ENCODE assay signal across 18 cellular contexts in genomic region chr5:122789461-122790171, GRCh38. TPM values are rescaled to one million over a fixed set of nuclear protein-coding genes. Genes with fewer than 3 reads are reported as not detected.
DNase-seq lines count a peak whose midpoint lies in the region; ATAC-seq and TF ChIP-seq lines count a peak whose summit lies in the region.
"Had no signal": no experiment of that assay in that cellular context is flagged by ENCODE, and none has a peak within 500 bp of the region (broad histone marks: within the 10 kb centered on the region; RNA-seq: fewer than 3 reads in every experiment).

No MANE protein-coding gene starts in this region.

- peaks cover 24% of the 10 kb centered on the region for H3K4me1 Mint-ChIP-seq in activated naive CD8-positive, alpha-beta T cell treated with anti-CD3 and anti-CD28 coated beads, Interleukin-2, amount 50 U/mL, for 24 hours
- peaks cover 15% of the 10 kb centered on the region for H3K4me1 Mint-ChIP-seq in activated naive CD8-positive, alpha-beta T cell treated with anti-CD3 and anti-CD28 coated beads for 36 hours
- H3K4me1 Mint-ChIP-seq in activated B cell treated with CpG ODN at 0.5 μM for 24 hours = peaks cover 74% of the 10 kb centered on the region
- peaks cover 30% of the 10 kb centered on the region for H3K4me1 Mint-ChIP-seq in memory B cell
- peaks cover 2% of the 10 kb centered on the region for H3K4me1 Mint-ChIP-seq in T-helper 2 cell treated with Interferon-gamma antibody and Interleukin-4, amounts not matched to agents 5 μg/mL and 100 μg/mL, for 36 hours (ENCODE audit: low read depth)

- intact Hi-C loops in activated B cell treated with CpG ODN at 0.5 μM for 24 hours (cut with micrococcal nuclease) = loop anchor here (2.0 to 10.0 kb wide), 2 partner anchors 13 to 725 kb away; partner anchors contain the start of gene CSNK1G3

- no peak for DNase-seq in activated naive CD8-positive, alpha-beta T cell treated with anti-CD3 and anti-CD28 coated beads, Interleukin-2, amount 50 U/mL, for 24 hours
- no peak for DNase-seq in activated naive CD8-positive, alpha-beta T cell treated with anti-CD3 and anti-CD28 coated beads for 36 hours
- DNase-seq in activated B cell treated with CpG ODN at 0.5 μM for 24 hours (no peak), memory B cell (ENCODE audit: low spot score in 2 of 2) (no peak), erythroblast (lab: John Stamatoyannopoulos, UW) (no peak), GM10266 (ENCODE audit: extremely low spot score) (no peak)
- no peak for DNase-seq in T-helper 2 cell treated with Interferon-gamma antibody and Interleukin-4, amounts not matched to agents 5 μg/mL and 100 μg/mL, for 36 hours (ENCODE audit: low spot score)
- DNase-seq: 8988T; CD4-positive, alpha-beta memory T cell; DMS53; KBM-7; MV-4-11; NCI-H1694 treated with DMSO at 0.1 percent for 48 hours; NCI-H2107; NCI-H510A; NCI-H774 had no signal

- ATAC-seq in activated naive CD8-positive, alpha-beta T cell treated with anti-CD3 and anti-CD28 coated beads, Interleukin-2, amount 50 U/mL, for 24 hours = no peak
- ATAC-seq in activated B cell treated with CpG ODN at 0.5 μM for 24 hours (ENCODE audit: low read depth) (no peak), memory B cell (ENCODE audit: low read depth) (no peak), GM18909 (IDR thresholded peaks at IDR 0.05; ENCODE audit: poor library complexity, unreplicated experiment) (no peak)
- ATAC-seq: Right ventricle myocardium inferior had no signal

- TF ChIP-seq CTCF in activated B cell treated with CpG ODN at 0.5 μM for 24 hours (IDR thresholded peaks at IDR 0.05) (no peak), GM10266 (IDR thresholded peaks at IDR 0.05; ENCODE audit: control insufficient read depth, insufficient read depth, low read depth, missing control alignments) (no peak)

- TF ChIP-seq POLR2A in erythroblast (IDR thresholded peaks at IDR 0.05; ENCODE audit: low read length) = no peak

- no peak overlapping the region for H3K4me3 Mint-ChIP-seq in activated naive CD8-positive, alpha-beta T cell treated with anti-CD3 and anti-CD28 coated beads, Interleukin-2, amount 50 U/mL, for 24 hours
- no peak overlapping the region for H3K4me3 Mint-ChIP-seq in activated naive CD8-positive, alpha-beta T cell treated with anti-CD3 and anti-CD28 coated beads for 36 hours
- H3K4me3 Mint-ChIP-seq in activated B cell treated with CpG ODN at 0.5 μM for 24 hours (peak overlapping the region; percentile 5), memory B cell (peak overlapping the region; percentile 60)
- no peak overlapping the region for H3K4me3 Mint-ChIP-seq in T-helper 2 cell treated with Interferon-gamma antibody and Interleukin-4, amounts not matched to agents 5 μg/mL and 100 μg/mL, for 36 hours

- peaks cover 38% of the 10 kb centered on the region for H3K36me3 Mint-ChIP-seq in activated naive CD8-positive, alpha-beta T cell treated with anti-CD3 and anti-CD28 coated beads, Interleukin-2, amount 50 U/mL, for 24 hours (ENCODE audit: low read depth)
- H3K36me3 Mint-ChIP-seq in activated naive CD8-positive, alpha-beta T cell treated with anti-CD3 and anti-CD28 coated beads for 36 hours = peaks cover 54% of the 10 kb centered on the region
- H3K36me3 Mint-ChIP-seq in activated B cell treated with CpG ODN at 0.5 μM for 24 hours (ENCODE audit: low read depth) (peaks cover 73% of the 10 kb centered on the region), memory B cell (peaks cover 52% of the 10 kb centered on the region)
- H3K36me3 Mint-ChIP-seq in T-helper 2 cell treated with Interferon-gamma antibody and Interleukin-4, amounts not matched to agents 5 μg/mL and 100 μg/mL, for 36 hours (ENCODE audit: low read depth) = peaks cover 43% of the 10 kb centered on the region

- CTCF ChIA-PET in activated B cell treated with CpG ODN at 0.5 μM for 24 hours (lab: Charles Lee) = no interaction called here

- POLR2A ChIA-PET in activated B cell treated with CpG ODN at 0.5 μM for 24 hours (lab: Charles Lee) = interaction anchor here (3.4 kb wide), 1 partner anchor 14 kb away, joined by 11 read pairs; the partner anchor contains the start of gene SNX2

- peak overlapping the region; percentile 14 for H3K27ac Mint-ChIP-seq in activated naive CD8-positive, alpha-beta T cell treated with anti-CD3 and anti-CD28 coated beads, Interleukin-2, amount 50 U/mL, for 24 hours
- H3K27ac Mint-ChIP-seq in activated naive CD8-positive, alpha-beta T cell treated with anti-CD3 and anti-CD28 coated beads for 36 hours = no peak overlapping the region
- H3K27ac Mint-ChIP-seq in activated B cell treated with CpG ODN at 0.5 μM for 24 hours (peak overlapping the region; percentile 46), memory B cell (peak overlapping the region; percentile 88)
- no peak overlapping the region for H3K27ac Mint-ChIP-seq in T-helper 2 cell treated with Interferon-gamma antibody and Interleukin-4, amounts not matched to agents 5 μg/mL and 100 μg/mL, for 36 hours
- H3K27ac Mint-ChIP-seq: CD4-positive, alpha-beta memory T cell had no signal

- peaks cover 16% of the 10 kb centered on the region for H3K9me3 Mint-ChIP-seq in activated naive CD8-positive, alpha-beta T cell treated with anti-CD3 and anti-CD28 coated beads, Interleukin-2, amount 50 U/mL, for 24 hours
- H3K9me3 Mint-ChIP-seq in activated naive CD8-positive, alpha-beta T cell treated with anti-CD3 and anti-CD28 coated beads for 36 hours = peaks cover 17% of the 10 kb centered on the region
- H3K9me3 Mint-ChIP-seq in activated B cell treated with CpG ODN at 0.5 μM for 24 hours (peaks cover 3% of the 10 kb centered on the region), memory B cell (peaks cover 8% of the 10 kb centered on the region)
- H3K9me3 Mint-ChIP-seq in T-helper 2 cell treated with Interferon-gamma antibody and Interleukin-4, amounts not matched to agents 5 μg/mL and 100 μg/mL, for 36 hours = peaks cover 49% of the 10 kb centered on the region

- H3K27me3 Mint-ChIP-seq in activated naive CD8-positive, alpha-beta T cell treated with anti-CD3 and anti-CD28 coated beads, Interleukin-2, amount 50 U/mL, for 24 hours = no peaks in the 10 kb centered on the region
- no peaks in the 10 kb centered on the region for H3K27me3 Mint-ChIP-seq in activated naive CD8-positive, alpha-beta T cell treated with anti-CD3 and anti-CD28 coated beads for 36 hours
- H3K27me3 Mint-ChIP-seq in activated B cell treated with CpG ODN at 0.5 μM for 24 hours (no peaks in the 10 kb centered on the region), memory B cell (no peaks in the 10 kb centered on the region)
- H3K27me3 Mint-ChIP-seq in T-helper 2 cell treated with Interferon-gamma antibody and Interleukin-4, amounts not matched to agents 5 μg/mL and 100 μg/mL, for 36 hours (ENCODE audit: low read depth) = no peaks in the 10 kb centered on the region
- H3K27me3 Mint-ChIP-seq: CD4-positive, alpha-beta memory T cell had no signal

RNA-seq across cellular contexts. Expression of gene SNX2, which starts 14.7 kb away (rescaled TPM):
- total RNA-seq in activated naive CD8-positive, alpha-beta T cell treated with anti-CD3 and anti-CD28 coated beads for 36 hours = 10 to 100 TPM; 40.6 to 41.9 TPM
- total RNA-seq in activated B cell treated with CpG ODN at 0.5 μM for 24 hours = 145 and 146 TPM in 2 replicates

RNA-seq across cellular contexts. Expression of gene SNX24, which starts 55.8 kb away (rescaled TPM):
- total RNA-seq in activated naive CD8-positive, alpha-beta T cell treated with anti-CD3 and anti-CD28 coated beads for 36 hours = 1 to 10 TPM; 1.0 to 1.4 TPM
- total RNA-seq in activated B cell treated with CpG ODN at 0.5 μM for 24 hours = 8.2 and 8.5 TPM in 2 replicates

Comparison
In these comparisons a context has a peak if more than half of its experiments do, and no peak if none do; other contexts are left out.
1. H3K27ac Mint-ChIP-seq: peak in activated naive CD8-positive, alpha-beta T cell treated with anti-CD3 and anti-CD28 coated beads, Interleukin-2, amount 50 U/mL, for 24 hours (single experiment), activated B cell treated with CpG ODN at 0.5 μM for 24 hours (single experiment) and memory B cell (single experiment); none in activated naive CD8-positive, alpha-beta T cell treated with anti-CD3 and anti-CD28 coated beads for 36 hours (single experiment) and T-helper 2 cell treated with Interferon-gamma antibody and Interleukin-4, amounts not matched to agents 5 μg/mL and 100 μg/mL, for 36 hours (single experiment).
2. H3K4me3 Mint-ChIP-seq: peak in activated B cell treated with CpG ODN at 0.5 μM for 24 hours (single experiment) and memory B cell (single experiment); none in activated naive CD8-positive, alpha-beta T cell treated with anti-CD3 and anti-CD28 coated beads, Interleukin-2, amount 50 U/mL, for 24 hours (single experiment), activated naive CD8-positive, alpha-beta T cell treated with anti-CD3 and anti-CD28 coated beads for 36 hours (single experiment) and T-helper 2 cell treated with Interferon-gamma antibody and Interleukin-4, amounts not matched to agents 5 μg/mL and 100 μg/mL, for 36 hours (single experiment).